Comparison of ENCODE assay signal across 7 cellular contexts in genomic region chr20:63736893-63737689, GRCh38. TPM values are rescaled to one million over a fixed set of nuclear protein-coding genes. Genes with fewer than 3 reads are reported as not detected.
DNase-seq lines count a peak whose midpoint lies in the region; ATAC-seq and TF ChIP-seq lines count a peak whose summit lies in the region.

No MANE protein-coding gene starts in this region.

- peak overlapping the region; percentile 31 to 64 (median 47) for H3K4me3 ChIP-seq in esophagus squamous epithelium

- intact Hi-C loops in activated CD4-positive, alpha-beta T cell treated with anti-CD3 and anti-CD28 coated beads, Interleukin-2, amount 10 ng/mL, durations not matched to agents 24 days and 14 days (cut with micrococcal nuclease): loop anchor here (1.0 to 10.0 kb wide), 2 partner anchors 14 to 238 kb away; partner anchors contain the start of gene SAMD10
- intact Hi-C loops in esophagus squamous epithelium (cut with DNase I): loop anchor here (5.0 kb wide), 1 partner anchor 200 kb away; the partner anchor contains the start of gene PTK6

- H3K27ac ChIP-seq in esophagus squamous epithelium: peak overlapping the region; percentile 51 to 90 (median 63)

- TF ChIP-seq POLR2A in esophagus squamous epithelium (IDR thresholded peaks at IDR 0.05): no peak

- WGBS in esophagus squamous epithelium, 2 donors: 38% methylated on average over 4 of the region's 30 CpGs; no CpG with 5 or more reads in 1 of the 2 donors

- H3K27me3 ChIP-seq in esophagus squamous epithelium: no peaks in the 10 kb centered on the region

- no peaks in the 10 kb centered on the region for H3K9me3 Mint-ChIP-seq in activated CD4-positive, alpha-beta T cell treated with anti-CD3 and anti-CD28 coated beads, Interleukin-2, amount 10 ng/mL, durations not matched to agents 24 days and 14 days

- peak; percentile 77 for DNase-seq in HT-29 (ENCODE audit: low spot score)
- DNase-seq in activated CD4-positive, alpha-beta T cell treated with anti-CD3 and anti-CD28 coated beads, Interleukin-2, amount 10 ng/mL, durations not matched to agents 24 days and 14 days: peak; percentile 85
- DNase-seq in esophagus squamous epithelium (lab: John Stamatoyannopoulos, UW): no peak
- DNase-seq in stimulated activated naive CD4-positive, alpha-beta T cell (lab: John Stamatoyannopoulos, UW): peak; percentile 51 to 83 (median 64)
- DNase-seq in NCI-H2196 (lab: John Stamatoyannopoulos, UW; ENCODE audit: unreplicated experiment): no peak

- H3K4me1 ChIP-seq in esophagus squamous epithelium: peaks cover 44 to 58% (median 45%) of the 10 kb centered on the region in 3 donors

- H3K4me1 Mint-ChIP-seq in activated CD4-positive, alpha-beta T cell treated with anti-CD3 and anti-CD28 coated beads, Interleukin-2, amount 10 ng/mL, durations not matched to agents 24 days and 14 days: peaks cover 19% of the 10 kb centered on the region

- peaks cover 17% of the 10 kb centered on the region for H3K36me3 Mint-ChIP-seq in activated CD4-positive, alpha-beta T cell treated with anti-CD3 and anti-CD28 coated beads, Interleukin-2, amount 10 ng/mL, durations not matched to agents 24 days and 14 days (ENCODE audit: low read depth)

- peak overlapping the region; percentile 49 for H3K27ac Mint-ChIP-seq in activated CD4-positive, alpha-beta T cell treated with anti-CD3 and anti-CD28 coated beads, Interleukin-2, amount 10 ng/mL, durations not matched to agents 24 days and 14 days

- peaks cover 0 to 42% (median 17%) of the 10 kb centered on the region in 3 donors for H3K36me3 ChIP-seq in esophagus squamous epithelium

- ATAC-seq in HG03432 (IDR thresholded peaks at IDR 0.05; ENCODE audit: unreplicated experiment) (no peak), GM21447 (IDR thresholded peaks at IDR 0.05; ENCODE audit: unreplicated experiment) (no peak)

- no peaks in the 10 kb centered on the region for H3K9me3 ChIP-seq in esophagus squamous epithelium

- no peaks in the 10 kb centered on the region for H3K27me3 Mint-ChIP-seq in activated CD4-positive, alpha-beta T cell treated with anti-CD3 and anti-CD28 coated beads, Interleukin-2, amount 10 ng/mL, durations not matched to agents 24 days and 14 days

- peak overlapping the region; percentile 81 for H3K4me3 Mint-ChIP-seq in activated CD4-positive, alpha-beta T cell treated with anti-CD3 and anti-CD28 coated beads, Interleukin-2, amount 10 ng/mL, durations not matched to agents 24 days and 14 days

- TF ChIP-seq CTCF in esophagus squamous epithelium (IDR thresholded peaks at IDR 0.05): no peak

RNA-seq across cellular contexts. Expression of gene LIME1, which starts 0.6 kb away (rescaled TPM):
- total RNA-seq in HT-29 (2014; rRNA removed; shearing (Covaris generic)): 267 and 295 TPM in 2 replicates
- total RNA-seq in activated CD4-positive, alpha-beta T cell treated with anti-CD3 and anti-CD28 coated beads, Interleukin-2, amount 10 ng/mL, durations not matched to agents 24 days and 14 days: 10.1 and 12.2 TPM in 2 replicates
- 10 to 100 TPM; 10.9 to 22.3 (median 14.4) TPM for total RNA-seq in esophagus squamous epithelium

RNA-seq across cellular contexts. Expression of gene SLC2A4RG, which starts 2.5 kb away (rescaled TPM):
- 200 and 229 TPM in 2 replicates for total RNA-seq in HT-29 (2014; rRNA removed; shearing (Covaris generic))
- total RNA-seq in activated CD4-positive, alpha-beta T cell treated with anti-CD3 and anti-CD28 coated beads, Interleukin-2, amount 10 ng/mL, durations not matched to agents 24 days and 14 days: 41.0 and 43.6 TPM in 2 replicates
- total RNA-seq in esophagus squamous epithelium: 10 to 100 TPM; 37.0 to 55.5 (median 50.2) TPM

RNA-seq across cellular contexts. Expression of gene ZGPAT, which starts 29.3 kb away (rescaled TPM):
- total RNA-seq in HT-29 (2014; rRNA removed; shearing (Covaris generic)): 52.1 and 68.6 TPM in 2 replicates
- 37.3 and 38.1 TPM in 2 replicates for total RNA-seq in activated CD4-positive, alpha-beta T cell treated with anti-CD3 and anti-CD28 coated beads, Interleukin-2, amount 10 ng/mL, durations not matched to agents 24 days and 14 days
- total RNA-seq in esophagus squamous epithelium: 10 to 100 TPM; 25.4 to 31.9 (median 28.3) TPM

RNA-seq across cellular contexts. Expression of gene ARFRP1, which starts 29.3 kb away (rescaled TPM):
- total RNA-seq in HT-29 (2014; rRNA removed; shearing (Covaris generic)): 82.0 and 86.1 TPM in 2 replicates
- 63.4 and 70.4 TPM in 2 replicates for total RNA-seq in activated CD4-positive, alpha-beta T cell treated with anti-CD3 and anti-CD28 coated beads, Interleukin-2, amount 10 ng/mL, durations not matched to agents 24 days and 14 days
- 10 to 100 TPM; 30.4 to 45.5 (median 37.0) TPM for total RNA-seq in esophagus squamous epithelium

RNA-seq across cellular contexts. Expression of gene TNFRSF6B, which starts 40.6 kb away (rescaled TPM):
- 4.1 and 4.9 TPM in 2 replicates for total RNA-seq in HT-29 (2014; rRNA removed; shearing (Covaris generic))
- not detected in 2 replicates for total RNA-seq in activated CD4-positive, alpha-beta T cell treated with anti-CD3 and anti-CD28 coated beads, Interleukin-2, amount 10 ng/mL, durations not matched to agents 24 days and 14 days
- total RNA-seq in esophagus squamous epithelium: 10 to 100 TPM in 3 of 4 donors, 1 to 10 TPM in 1; 2.5 to 15.2 (median 10.6) TPM

Comparison
In these comparisons a context has a peak if more than half of its experiments do, and no peak if none do; other contexts are left out.
1. DNase-seq: peak in HT-29 (single experiment), activated CD4-positive, alpha-beta T cell treated with anti-CD3 and anti-CD28 coated beads, Interleukin-2, amount 10 ng/mL, durations not matched to agents 24 days and 14 days (single experiment) and stimulated activated naive CD4-positive, alpha-beta T cell (6 of 6); none in esophagus squamous epithelium (single experiment) and NCI-H2196 (single experiment).
2. RNA of gene LIME1, which starts 0.6 kb away (total RNA-seq): 267 to 295 TPM in HT-29; 10.9 to 22.3 TPM in esophagus squamous epithelium and 10.1 to 12.2 TPM in activated CD4-positive, alpha-beta T cell treated with anti-CD3 and anti-CD28 coated beads, Interleukin-2, amount 10 ng/mL, durations not matched to agents 24 days and 14 days; every median in the first group is over 10 times any median in the second.